Comparison of ENCODE assay signal across 23 cellular contexts in the genomic region with DNA sequence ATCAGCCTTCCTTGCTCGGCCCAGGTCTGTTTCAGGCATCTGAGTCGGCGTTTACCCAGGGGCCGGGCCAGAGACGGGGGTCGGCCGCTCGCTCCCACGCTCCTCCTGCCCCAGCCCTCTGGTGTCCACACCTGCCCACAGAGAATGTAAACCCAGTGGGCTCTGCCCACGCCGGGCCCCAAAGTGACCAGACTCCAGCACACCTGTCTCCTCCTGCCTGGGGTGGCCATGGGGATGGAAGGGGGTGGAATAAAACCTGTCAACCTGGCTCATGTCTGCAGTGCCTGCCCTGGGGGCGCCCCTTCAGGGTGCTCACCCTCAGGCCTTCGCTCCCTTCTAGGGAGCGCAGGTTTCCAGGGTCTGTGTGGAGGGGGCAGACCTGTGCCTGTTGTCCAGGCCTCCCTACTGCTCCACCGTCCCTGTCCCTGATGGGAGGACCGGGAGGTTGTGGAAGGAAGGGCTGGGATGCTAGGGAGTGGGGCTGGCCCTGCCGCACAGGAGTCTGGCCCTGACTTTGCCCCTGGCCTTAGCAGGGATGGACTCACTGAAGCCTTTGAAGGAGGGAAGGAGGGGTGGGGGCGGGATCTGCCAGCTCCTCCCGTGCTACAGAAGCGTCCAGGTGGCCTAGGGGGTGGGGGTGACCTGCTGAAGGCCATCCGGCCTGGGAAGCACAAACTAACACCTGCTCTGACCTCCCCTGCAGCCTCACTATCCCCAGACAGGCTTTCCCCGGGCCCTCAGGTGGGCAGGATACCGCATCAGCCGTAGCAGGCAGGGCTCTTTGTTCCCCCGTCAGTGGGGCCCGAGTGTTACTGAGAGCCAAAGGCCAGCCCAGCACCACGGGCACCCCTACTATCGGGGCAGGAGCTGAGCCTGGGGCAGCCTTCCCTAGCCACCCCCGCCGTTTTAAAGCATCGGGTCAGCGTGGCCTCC. TPM values are rescaled to one million over a fixed set of nuclear protein-coding genes. Genes with fewer than 3 reads are reported as not detected.
DNase-seq lines count a peak whose midpoint lies in the region; ATAC-seq lines count a peak whose summit lies in the region.
"Had no signal": no experiment of that assay in that cellular context is flagged by ENCODE, and none has a peak within 500 bp of the region (broad histone marks: within the 10 kb centered on the region; RNA-seq: fewer than 3 reads in every experiment).

No MANE protein-coding gene starts in this region.

- peak overlapping the region; percentile 41 for H2BK12ac ChIP-seq in neuronal stem cell (ENCODE audit: low read length)

- H3K27me3 Mint-ChIP-seq in stimulated activated naive B cell treated with anti-CD40 and anti-IgM and Interleukin-4, amounts not matched to agents 10 μg/mL and 1 μg/mL and 100 μg/mL, for 72 hours, result peaks cover 5 to 6% of the 10 kb centered on the region in 2 donors

- H3K14ac ChIP-seq in neuronal stem cell (ENCODE audit: low read length), result peak overlapping the region; percentile 56

- H3K4me1 ChIP-seq in HUES6 (ENCODE audit: control insufficient read depth, insufficient read depth, low read length) (peaks cover 26% of the 10 kb centered on the region), iPS-18a (ENCODE audit: control insufficient read depth, low read depth, low read length) (peaks cover 11% of the 10 kb centered on the region), neuronal stem cell (ENCODE audit: control insufficient read depth in 2 of 2, insufficient read depth in 1 of 2, low read depth in 1 of 2, low read length in 2 of 2) (peaks cover 0 to 12% of the 10 kb centered on the region in 2 donors)
- H3K4me1 ChIP-seq: neural progenitor cell had no signal

- DNase-seq in DMS53 treated with DMSO at 0.1 percent for 48 hours (lab: John Stamatoyannopoulos, UW; ENCODE audit: unreplicated experiment), result peak; percentile 18
- no peak for DNase-seq in neuronal stem cell (ENCODE audit: low spot score)
- DNase-seq in Kasumi-1 (lab: John Stamatoyannopoulos, UW), result no peak
- DNase-seq in stimulated activated naive B cell treated with anti-CD40 and anti-IgM and Interleukin-4, amounts not matched to agents 10 μg/mL and 1 μg/mL and 100 μg/mL, for 72 hours, result no peak
- DNase-seq in HK-2 (ENCODE audit: unreplicated experiment), result no peak
- DNase-seq in medulla oblongata (ENCODE audit: extremely low spot score), result no peak
- DNase-seq: activated CD4-positive, alpha-beta T cell treated with anti-CD3 and anti-CD28 coated beads for 1 hour; activated naive CD4-positive, alpha-beta T cell treated with anti-CD3 and anti-CD28 coated beads for 36 hours; activated T-cell treated with anti-CD3 and anti-CD28 coated beads, Interleukin-2, amount 50 U/mL, for 48 hours; amniotic stem cell; DMS 273 treated with DMSO at 0.1 percent for 48 hours; GF-D8; NCI-H1048; NCI-H2081 treated with DMSO at 0.1 percent for 48 hours; stimulated activated CD4-positive, alpha-beta T cell treated with anti-CD3 and anti-CD28 coated beads, Interleukin-2, amount 100 ng/mL, for 48 hours; stimulated activated naive CD4-positive, alpha-beta T cell treated with Interleukin-2 at 50 U/mL for 16 hours had no signal

- H3K9me3 ChIP-seq in HUES6 (ENCODE audit: control insufficient read depth, insufficient read depth, low read depth, low read length), result no peaks in the 10 kb centered on the region
- no peaks in the 10 kb centered on the region for H3K9me3 ChIP-seq in iPS-18a (ENCODE audit: control insufficient read depth, low read depth, low read length)
- H3K9me3 ChIP-seq in neuronal stem cell (replicated peaks in 1 of 2; ENCODE audit: control insufficient read depth in 2 of 2, insufficient read depth in 1 of 2, low read depth in 1 of 2, low read length in 2 of 2), result peaks cover 0 to 2% of the 10 kb centered on the region in 2 donors
- H3K9me3 ChIP-seq: thoracic aorta had no signal

- H3K4me3 ChIP-seq in HUES6 (ENCODE audit: low read depth, low read length), result no peak overlapping the region
- no peak overlapping the region for H3K4me3 ChIP-seq in iPS-18a (ENCODE audit: low read length)
- H3K4me3 ChIP-seq in neuronal stem cell (ENCODE audit: low read length in 2 of 2), result no peak overlapping the region
- H3K4me3 ChIP-seq: coronary artery, neural progenitor cell, smooth muscle cell, thoracic aorta had no signal

- peak overlapping the region; percentile 76 for H3K4ac ChIP-seq in neuronal stem cell (ENCODE audit: low read length)

- H3K4me2 ChIP-seq in neuronal stem cell (ENCODE audit: insufficient read depth, low read length, poor library complexity, severe bottlenecking), result no peak overlapping the region
- H3K4me2 ChIP-seq: neural progenitor cell, smooth muscle cell had no signal

- H3K9me3 Mint-ChIP-seq in stimulated activated naive B cell treated with anti-CD40 and anti-IgM and Interleukin-4, amounts not matched to agents 10 μg/mL and 1 μg/mL and 100 μg/mL, for 72 hours, result peaks cover 0 to 1% of the 10 kb centered on the region in 2 donors
- H3K9me3 Mint-ChIP-seq: activated naive CD4-positive, alpha-beta T cell treated with anti-CD3 and anti-CD28 coated beads for 36 hours; neural progenitor cell had no signal

- H3K27me3 ChIP-seq in HUES6 (ENCODE audit: control insufficient read depth, insufficient read depth, low read length) (no peaks in the 10 kb centered on the region), iPS-18a (ENCODE audit: control insufficient read depth, insufficient read depth, low read length) (no peaks in the 10 kb centered on the region), neuronal stem cell (ENCODE audit: control insufficient read depth in 3 of 3, insufficient read depth in 3 of 3, low read depth in 1 of 3, low read length in 3 of 3) (peaks cover 0 to 30% (median 0%) of the 10 kb centered on the region in 3 experiments)
- H3K27me3 ChIP-seq: neural progenitor cell had no signal

- H2BK15ac ChIP-seq in neuronal stem cell (ENCODE audit: low read length), result peak overlapping the region; percentile 89

- H3K36me3 Mint-ChIP-seq in stimulated activated naive B cell treated with anti-CD40 and anti-IgM and Interleukin-4, amounts not matched to agents 10 μg/mL and 1 μg/mL and 100 μg/mL, for 72 hours, result peaks cover 1% of the 10 kb centered on the region in 2 donors
- H3K36me3 Mint-ChIP-seq: CD14-positive monocyte, neural progenitor cell had no signal

- peaks cover 2% of the 10 kb centered on the region; the same call in 1 of the 2 replicates for H3K36me3 ChIP-seq in HUES6 (ENCODE audit: control insufficient read depth, insufficient read depth, low read length)
- no peaks in the 10 kb centered on the region for H3K36me3 ChIP-seq in iPS-18a (ENCODE audit: control insufficient read depth, low read depth, low read length)
- peaks cover 0 to under 1% of the 10 kb centered on the region in 2 donors for H3K36me3 ChIP-seq in neuronal stem cell (replicated peaks in 1 of 2; ENCODE audit: control insufficient read depth in 2 of 2, insufficient read depth in 2 of 2, low read length in 2 of 2)
- H3K36me3 ChIP-seq: neural progenitor cell, thoracic aorta had no signal

- no peak for ATAC-seq in stimulated activated naive B cell treated with anti-CD40 and anti-IgM and Interleukin-4, amounts not matched to agents 10 μg/mL and 1 μg/mL and 100 μg/mL, for 72 hours (replicated peaks)

- no peak overlapping the region for H2BK5ac ChIP-seq in neuronal stem cell (ENCODE audit: low read length)

- H3K23ac ChIP-seq in neuronal stem cell (ENCODE audit: low read depth, low read length, poor library complexity), result peak overlapping the region; percentile 85

- H4K91ac ChIP-seq in neuronal stem cell (ENCODE audit: low read depth, low read length, poor library complexity), result no peak overlapping the region

- H3K27ac Mint-ChIP-seq in stimulated activated naive B cell treated with anti-CD40 and anti-IgM and Interleukin-4, amounts not matched to agents 10 μg/mL and 1 μg/mL and 100 μg/mL, for 72 hours, result no peak overlapping the region
- H3K27ac Mint-ChIP-seq: activated naive CD4-positive, alpha-beta T cell treated with anti-CD3 and anti-CD28 coated beads for 36 hours; CD14-positive monocyte; neural progenitor cell had no signal

- no peaks in the 10 kb centered on the region for H3K4me1 Mint-ChIP-seq in stimulated activated naive B cell treated with anti-CD40 and anti-IgM and Interleukin-4, amounts not matched to agents 10 μg/mL and 1 μg/mL and 100 μg/mL, for 72 hours
- H3K4me1 Mint-ChIP-seq: CD14-positive monocyte had no signal

- H3K4me3 Mint-ChIP-seq in stimulated activated naive B cell treated with anti-CD40 and anti-IgM and Interleukin-4, amounts not matched to agents 10 μg/mL and 1 μg/mL and 100 μg/mL, for 72 hours, result no peak overlapping the region
- H3K4me3 Mint-ChIP-seq: activated naive CD4-positive, alpha-beta T cell treated with anti-CD3 and anti-CD28 coated beads for 36 hours; CD14-positive monocyte; neural progenitor cell had no signal

- H3K9ac ChIP-seq in HUES6 (ENCODE audit: low read length) (peak overlapping the region; percentile 15), iPS-18a (ENCODE audit: low read length) (peak overlapping the region; percentile 17), neuronal stem cell (ENCODE audit: low read depth, low read length, poor library complexity) (peak overlapping the region; percentile 38)
- H3K9ac ChIP-seq: neural progenitor cell had no signal

- H2AFZ ChIP-seq in neuronal stem cell (ENCODE audit: low read length), result no peak overlapping the region
- H2AFZ ChIP-seq: neural progenitor cell had no signal

- no peaks in the 10 kb centered on the region for H3K79me1 ChIP-seq in neuronal stem cell (ENCODE audit: low read depth, low read length)

- H2AK5ac ChIP-seq in neuronal stem cell (ENCODE audit: low read depth, low read length), result peak overlapping the region; percentile 90

- H4K8ac ChIP-seq in neuronal stem cell (ENCODE audit: low read depth, low read length), result no peak overlapping the region

- peak overlapping the region; percentile 87 for H3K18ac ChIP-seq in neuronal stem cell (ENCODE audit: low read length)

- peak overlapping the region; percentile 81 for H2BK120ac ChIP-seq in neuronal stem cell (ENCODE audit: low read depth, low read length)

- no peak overlapping the region for H3K27ac ChIP-seq in HUES6 (ENCODE audit: low read depth, low read length)
- H3K27ac ChIP-seq in iPS-18a (ENCODE audit: low read length), result no peak overlapping the region
- no peak overlapping the region for H3K27ac ChIP-seq in neuronal stem cell (replicated peaks; ENCODE audit: low read length)
- H3K27ac ChIP-seq: coronary artery, neural progenitor cell, thoracic aorta had no signal

- WGBS in neuronal stem cell (ENCODE audit: extremely low coverage in 2 of 2, insufficient read length in 2 of 2, insufficient replicate concordance in 1 of 2), 2 donors, result no CpG with 5 or more reads among the region's 32 CpGs

RNA-seq across cellular contexts. Expression of a gene that starts 14.7 kb away (rescaled TPM):
- polyA plus RNA-seq in neuronal stem cell (2013, experiment 1 of 2), result 4.1 TPM
- 4.2 TPM for polyA plus RNA-seq in neuronal stem cell (2013, experiment 2 of 2)
- polyA plus RNA-seq: CD14-positive monocyte had no signal

RNA-seq across cellular contexts. Expression of a gene that starts 35.7 kb away (rescaled TPM):
- 14.6 TPM for polyA plus RNA-seq in neuronal stem cell (2013, experiment 1 of 2)
- 14.4 TPM for polyA plus RNA-seq in neuronal stem cell (2013, experiment 2 of 2)
